ENCODE assay signal across 11 cellular contexts in genomic region chr11:86099727-86100320, GRCh38. TPM values are rescaled to one million over a fixed set of nuclear protein-coding genes. Genes with fewer than 3 reads are reported as not detected.
DNase-seq lines count a peak whose midpoint lies in the region; ATAC-seq, FAIRE-seq and TF ChIP-seq lines count a peak whose summit lies in the region.
"Had no signal": no experiment of that assay in that cellular context is flagged by ENCODE, and none has a peak within 500 bp of the region (broad histone marks: within the 10 kb centered on the region; RNA-seq: fewer than 3 reads in every experiment).

No MANE protein-coding gene starts in this region.

- H3K27ac ChIP-seq in A549 (no peak overlapping the region; a peak in 1 of 6 replicates), RWPE1 (no peak overlapping the region), tibial artery (no peak overlapping the region)
- H3K27ac ChIP-seq: C4-2B had no signal

- ATAC-seq in A549 (peak; percentile 39 to 47; a peak in 3 of 6 replicates), HG02981 (IDR thresholded peaks at IDR 0.05; ENCODE audit: unreplicated experiment) (no peak)

- 54% methylated on average over 6 of the region's 6 CpGs for WGBS in A549 (ENCODE audit: missing lambda C conversion rate)

- H3K27me3 ChIP-seq in tibial artery = no peaks in the 10 kb centered on the region

- H3K4me2 ChIP-seq in A549 = peak overlapping the region; percentile 13; the same call in 1 of the 3 replicates

- no peak for TF ChIP-seq POLR2A in A549 (IDR thresholded peaks at IDR 0.05; ENCODE audit: low read length)

- intact Hi-C loops in tibial artery (cut with DNase I; ENCODE audit: low total_unique reads) = no loop called here

- no peak for FAIRE-seq in A549 (lab: Jason Lieb, UNC)

- H3K36me3 ChIP-seq in tibial artery = no peaks in the 10 kb centered on the region

- POLR2A ChIA-PET in A549 (lab: Yijun Ruan, JAX) = no interaction called here
- POLR2A ChIA-PET in RWPE1 (lab: Yijun Ruan, JAX; ENCODE audit: low non-redundant PET) = no interaction called here

- H3K4me1 ChIP-seq in A549 (peaks cover 24% of the 10 kb centered on the region), tibial artery (peaks cover 0 to 9% (median 0%) of the 10 kb centered on the region in 4 donors)

- DNase-seq in A549 (ENCODE audit: low read depth in 1 of 2, low spot score in 1 of 2) (peak in 1 of 2 experiments; percentile 12), HCEC 1CT (peak; percentile 48), RWPE1 (ENCODE audit: low spot score) (peak; percentile 46), foreskin fibroblast (peak; percentile 40 to 51), tibial artery (no peak), NCI-H2081 (lab: John Stamatoyannopoulos, UW) (no peak), NK-92 (lab: John Stamatoyannopoulos, UW; ENCODE audit: unreplicated experiment) (no peak)
- DNase-seq: Kasumi-1; stimulated activated naive CD4-positive, alpha-beta T cell had no signal

- no peak for TF ChIP-seq RAD21 in A549 (conservative IDR thresholded peaks at IDR 0.05 in 1 of 2, IDR thresholded peaks at IDR 0.05 in 1 of 2)

- CTCF ChIA-PET in A549 (lab: Yijun Ruan, JAX) = interaction anchor here (1.2 kb wide), 1 partner anchor 17 kb away, joined by 4 read pairs; no protein-coding TSS in a partner anchor
- CTCF ChIA-PET in RWPE1 (lab: Yijun Ruan, JAX) = no interaction called here

- TF ChIP-seq CTCF in A549 (IDR thresholded peaks at IDR 0.05) (no peak), RWPE1 (conservative IDR thresholded peaks at IDR 0.05; ENCODE audit: low read depth) (no peak), foreskin fibroblast (IDR thresholded peaks at IDR 0.05; ENCODE audit: low read depth, low read length) (no peak), tibial artery (IDR thresholded peaks at IDR 0.05) (no peak)

- H3K9me3 ChIP-seq in A549 = no peaks in the 10 kb centered on the region
- no peaks in the 10 kb centered on the region for H3K9me3 ChIP-seq in tibial artery

- no peak for TF ChIP-seq EP300 in A549 (IDR thresholded peaks at IDR 0.05)

- H3K4me3 ChIP-seq in A549 = no peak overlapping the region
- H3K4me3 ChIP-seq in foreskin fibroblast (ENCODE audit: low read depth in 1 of 2, low read length in 2 of 2) = no peak overlapping the region
- no peak overlapping the region for H3K4me3 ChIP-seq in tibial artery

TF ChIP-seq in A549, 52 proteins besides CTCF, POLR2A, EP300 and RAD21:
- TF ChIP-seq PHF8 (IDR thresholded peaks at IDR 0.05; ENCODE audit: borderline replicate concordance, low read depth) = no peak
- TF ChIP-seq FOSB (CRISPR knock-in tag; IDR thresholded peaks at IDR 0.05) = no peak
- no peak for TF ChIP-seq FOSL2 (IDR thresholded peaks at IDR 0.05)
- TF ChIP-seq FOSL2 (CRISPR knock-in tag; IDR thresholded peaks at IDR 0.05) = 0 out of 2 replicates have a peak, but pooled peaks have one; percentile 13
- TF ChIP-seq HDAC2 (IDR thresholded peaks at IDR 0.05) = no peak
- TF ChIP-seq KDM5A (IDR thresholded peaks at IDR 0.05) = no peak
- TF ChIP-seq CBX2 (IDR thresholded peaks at IDR 0.05; ENCODE audit: borderline replicate concordance, low read depth) = no peak
- no peak for TF ChIP-seq RARB (CRISPR knock-in tag; IDR thresholded peaks at IDR 0.05)
- TF ChIP-seq HOXB13 (CRISPR knock-in tag; IDR thresholded peaks at IDR 0.05; ENCODE audit: low read depth) = no peak
TF ChIP-seq in A549: peak in this region for 1.

RNA-seq across cellular contexts. Expression of gene PICALM, which starts 30.9 kb away (rescaled TPM):
- polyA plus RNA-seq in A549 (2011; rRNA removed) (195 and 212 TPM in 2 replicates), A549 (2017; fragmentation: RNase III; extraction: RNeasy Plus Mini Kit Qiagen cat#74134 plus additional on column Dnase treatment) (113 to 118 TPM (median 114 TPM) in 3 replicates)
- polyA plus RNA-seq in A549 (2012; cell fraction: cytosol; rRNA removed) = 47.7 and 59.2 TPM in 2 replicates
- 36.6 and 46.8 TPM in 2 replicates for polyA plus RNA-seq in A549 (2012; cell fraction: nucleus; rRNA removed)
- 234 and 248 TPM in 2 replicates for polyA minus RNA-seq in A549 (2011; rRNA and poly(A)+ RNA removed)

Comparison
In these comparisons a context has a peak if more than half of its experiments do, and no peak if none do; other contexts are left out.
1. DNase-seq: peak in HCEC 1CT (single experiment), RWPE1 (single experiment) and foreskin fibroblast (2 of 2); none in tibial artery (0 of 2), NCI-H2081 (0 of 2) and NK-92 (single experiment).